1 cellular context compared by ENCODE assay signal in genomic region chr14:55805250-55805649, GRCh38.
A peak's percentile ranks its signal among the peaks of the same experiment; 100 is the strongest.
TF ChIP-seq lines count a peak whose summit lies in the region.

No MANE protein-coding gene starts in this region.

TF ChIP-seq in K562, 482 proteins besides CTCF, POLR2A, EP300 and RAD21 (continues in another document):
- TF ChIP-seq TFE3 (CRISPR knock-in tag; IDR thresholded peaks at IDR 0.05) = peak; percentile 89
- TF ChIP-seq, protein P1, sequence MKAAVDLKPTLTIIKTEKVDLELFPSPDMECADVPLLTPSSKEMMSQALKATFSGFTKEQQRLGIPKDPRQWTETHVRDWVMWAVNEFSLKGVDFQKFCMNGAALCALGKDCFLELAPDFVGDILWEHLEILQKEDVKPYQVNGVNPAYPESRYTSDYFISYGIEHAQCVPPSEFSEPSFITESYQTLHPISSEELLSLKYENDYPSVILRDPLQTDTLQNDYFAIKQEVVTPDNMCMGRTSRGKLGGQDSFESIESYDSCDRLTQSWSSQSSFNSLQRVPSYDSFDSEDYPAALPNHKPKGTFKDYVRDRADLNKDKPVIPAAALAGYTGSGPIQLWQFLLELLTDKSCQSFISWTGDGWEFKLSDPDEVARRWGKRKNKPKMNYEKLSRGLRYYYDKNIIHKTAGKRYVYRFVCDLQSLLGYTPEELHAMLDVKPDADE (conservative IDR thresholded peaks at IDR 0.05; ENCODE audit: control insufficient read depth, low read depth, low read length) = no peak
- TF ChIP-seq MCM5 (IDR thresholded peaks at IDR 0.05; ENCODE audit: low read depth) = no peak
- no peak for TF ChIP-seq NR2C2 (CRISPR knock-in tag; IDR thresholded peaks at IDR 0.05)
- peak; percentile 32; the same call in 1 of the 2 replicates for TF ChIP-seq NR2C2 (tag; IDR thresholded peaks at IDR 0.05)
- peak; percentile 61; the same call in 1 of the 2 replicates for TF ChIP-seq TOE1 (IDR thresholded peaks at IDR 0.05; ENCODE audit: borderline replicate concordance)
- TF ChIP-seq TOE1 (CRISPR knock-in tag; IDR thresholded peaks at IDR 0.05; ENCODE audit: borderline replicate concordance, low read depth) = no peak
- no peak for TF ChIP-seq ZNF232 (CRISPR knock-in tag; IDR thresholded peaks at IDR 0.05)
- no peak for TF ChIP-seq ZNF639 (CRISPR knock-in tag; conservative IDR thresholded peaks at IDR 0.05 in 1 of 2, IDR thresholded peaks at IDR 0.05 in 1 of 2)
- TF ChIP-seq NR4A1 (CRISPR knock-in tag; IDR thresholded peaks at IDR 0.05) = no peak
- no peak for TF ChIP-seq NR4A1 (tag; IDR thresholded peaks at IDR 0.05)
- no peak for TF ChIP-seq PREB (CRISPR knock-in tag; IDR thresholded peaks at IDR 0.05)
- no peak for TF ChIP-seq KAT2B (IDR thresholded peaks at IDR 0.05; ENCODE audit: low read depth, low read length)
- TF ChIP-seq, protein P2, sequence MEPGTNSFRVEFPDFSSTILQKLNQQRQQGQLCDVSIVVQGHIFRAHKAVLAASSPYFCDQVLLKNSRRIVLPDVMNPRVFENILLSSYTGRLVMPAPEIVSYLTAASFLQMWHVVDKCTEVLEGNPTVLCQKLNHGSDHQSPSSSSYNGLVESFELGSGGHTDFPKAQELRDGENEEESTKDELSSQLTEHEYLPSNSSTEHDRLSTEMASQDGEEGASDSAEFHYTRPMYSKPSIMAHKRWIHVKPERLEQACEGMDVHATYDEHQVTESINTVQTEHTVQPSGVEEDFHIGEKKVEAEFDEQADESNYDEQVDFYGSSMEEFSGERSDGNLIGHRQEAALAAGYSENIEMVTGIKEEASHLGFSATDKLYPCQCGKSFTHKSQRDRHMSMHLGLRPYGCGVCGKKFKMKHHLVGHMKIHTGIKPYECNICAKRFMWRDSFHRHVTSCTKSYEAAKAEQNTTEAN (CRISPR knock-in tag; IDR thresholded peaks at IDR 0.05) = no peak
- no peak for TF ChIP-seq ZNF280A (IDR thresholded peaks at IDR 0.05; ENCODE audit: low read depth, partially characterized antibody)
- TF ChIP-seq RAD51 (IDR thresholded peaks at IDR 0.05; ENCODE audit: borderline replicate concordance, low read depth) = peak; percentile 26; the same call in 1 of the 2 replicates
- TF ChIP-seq, protein P3, sequence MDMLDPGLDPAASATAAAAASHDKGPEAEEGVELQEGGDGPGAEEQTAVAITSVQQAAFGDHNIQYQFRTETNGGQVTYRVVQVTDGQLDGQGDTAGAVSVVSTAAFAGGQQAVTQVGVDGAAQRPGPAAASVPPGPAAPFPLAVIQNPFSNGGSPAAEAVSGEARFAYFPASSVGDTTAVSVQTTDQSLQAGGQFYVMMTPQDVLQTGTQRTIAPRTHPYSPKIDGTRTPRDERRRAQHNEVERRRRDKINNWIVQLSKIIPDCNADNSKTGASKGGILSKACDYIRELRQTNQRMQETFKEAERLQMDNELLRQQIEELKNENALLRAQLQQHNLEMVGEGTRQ (CRISPR knock-in tag; IDR thresholded peaks at IDR 0.05) = peak; percentile 4; the same call in 1 of the 2 replicates
- TF ChIP-seq BCOR (IDR thresholded peaks at IDR 0.05) = no peak
- TF ChIP-seq, protein P4, sequence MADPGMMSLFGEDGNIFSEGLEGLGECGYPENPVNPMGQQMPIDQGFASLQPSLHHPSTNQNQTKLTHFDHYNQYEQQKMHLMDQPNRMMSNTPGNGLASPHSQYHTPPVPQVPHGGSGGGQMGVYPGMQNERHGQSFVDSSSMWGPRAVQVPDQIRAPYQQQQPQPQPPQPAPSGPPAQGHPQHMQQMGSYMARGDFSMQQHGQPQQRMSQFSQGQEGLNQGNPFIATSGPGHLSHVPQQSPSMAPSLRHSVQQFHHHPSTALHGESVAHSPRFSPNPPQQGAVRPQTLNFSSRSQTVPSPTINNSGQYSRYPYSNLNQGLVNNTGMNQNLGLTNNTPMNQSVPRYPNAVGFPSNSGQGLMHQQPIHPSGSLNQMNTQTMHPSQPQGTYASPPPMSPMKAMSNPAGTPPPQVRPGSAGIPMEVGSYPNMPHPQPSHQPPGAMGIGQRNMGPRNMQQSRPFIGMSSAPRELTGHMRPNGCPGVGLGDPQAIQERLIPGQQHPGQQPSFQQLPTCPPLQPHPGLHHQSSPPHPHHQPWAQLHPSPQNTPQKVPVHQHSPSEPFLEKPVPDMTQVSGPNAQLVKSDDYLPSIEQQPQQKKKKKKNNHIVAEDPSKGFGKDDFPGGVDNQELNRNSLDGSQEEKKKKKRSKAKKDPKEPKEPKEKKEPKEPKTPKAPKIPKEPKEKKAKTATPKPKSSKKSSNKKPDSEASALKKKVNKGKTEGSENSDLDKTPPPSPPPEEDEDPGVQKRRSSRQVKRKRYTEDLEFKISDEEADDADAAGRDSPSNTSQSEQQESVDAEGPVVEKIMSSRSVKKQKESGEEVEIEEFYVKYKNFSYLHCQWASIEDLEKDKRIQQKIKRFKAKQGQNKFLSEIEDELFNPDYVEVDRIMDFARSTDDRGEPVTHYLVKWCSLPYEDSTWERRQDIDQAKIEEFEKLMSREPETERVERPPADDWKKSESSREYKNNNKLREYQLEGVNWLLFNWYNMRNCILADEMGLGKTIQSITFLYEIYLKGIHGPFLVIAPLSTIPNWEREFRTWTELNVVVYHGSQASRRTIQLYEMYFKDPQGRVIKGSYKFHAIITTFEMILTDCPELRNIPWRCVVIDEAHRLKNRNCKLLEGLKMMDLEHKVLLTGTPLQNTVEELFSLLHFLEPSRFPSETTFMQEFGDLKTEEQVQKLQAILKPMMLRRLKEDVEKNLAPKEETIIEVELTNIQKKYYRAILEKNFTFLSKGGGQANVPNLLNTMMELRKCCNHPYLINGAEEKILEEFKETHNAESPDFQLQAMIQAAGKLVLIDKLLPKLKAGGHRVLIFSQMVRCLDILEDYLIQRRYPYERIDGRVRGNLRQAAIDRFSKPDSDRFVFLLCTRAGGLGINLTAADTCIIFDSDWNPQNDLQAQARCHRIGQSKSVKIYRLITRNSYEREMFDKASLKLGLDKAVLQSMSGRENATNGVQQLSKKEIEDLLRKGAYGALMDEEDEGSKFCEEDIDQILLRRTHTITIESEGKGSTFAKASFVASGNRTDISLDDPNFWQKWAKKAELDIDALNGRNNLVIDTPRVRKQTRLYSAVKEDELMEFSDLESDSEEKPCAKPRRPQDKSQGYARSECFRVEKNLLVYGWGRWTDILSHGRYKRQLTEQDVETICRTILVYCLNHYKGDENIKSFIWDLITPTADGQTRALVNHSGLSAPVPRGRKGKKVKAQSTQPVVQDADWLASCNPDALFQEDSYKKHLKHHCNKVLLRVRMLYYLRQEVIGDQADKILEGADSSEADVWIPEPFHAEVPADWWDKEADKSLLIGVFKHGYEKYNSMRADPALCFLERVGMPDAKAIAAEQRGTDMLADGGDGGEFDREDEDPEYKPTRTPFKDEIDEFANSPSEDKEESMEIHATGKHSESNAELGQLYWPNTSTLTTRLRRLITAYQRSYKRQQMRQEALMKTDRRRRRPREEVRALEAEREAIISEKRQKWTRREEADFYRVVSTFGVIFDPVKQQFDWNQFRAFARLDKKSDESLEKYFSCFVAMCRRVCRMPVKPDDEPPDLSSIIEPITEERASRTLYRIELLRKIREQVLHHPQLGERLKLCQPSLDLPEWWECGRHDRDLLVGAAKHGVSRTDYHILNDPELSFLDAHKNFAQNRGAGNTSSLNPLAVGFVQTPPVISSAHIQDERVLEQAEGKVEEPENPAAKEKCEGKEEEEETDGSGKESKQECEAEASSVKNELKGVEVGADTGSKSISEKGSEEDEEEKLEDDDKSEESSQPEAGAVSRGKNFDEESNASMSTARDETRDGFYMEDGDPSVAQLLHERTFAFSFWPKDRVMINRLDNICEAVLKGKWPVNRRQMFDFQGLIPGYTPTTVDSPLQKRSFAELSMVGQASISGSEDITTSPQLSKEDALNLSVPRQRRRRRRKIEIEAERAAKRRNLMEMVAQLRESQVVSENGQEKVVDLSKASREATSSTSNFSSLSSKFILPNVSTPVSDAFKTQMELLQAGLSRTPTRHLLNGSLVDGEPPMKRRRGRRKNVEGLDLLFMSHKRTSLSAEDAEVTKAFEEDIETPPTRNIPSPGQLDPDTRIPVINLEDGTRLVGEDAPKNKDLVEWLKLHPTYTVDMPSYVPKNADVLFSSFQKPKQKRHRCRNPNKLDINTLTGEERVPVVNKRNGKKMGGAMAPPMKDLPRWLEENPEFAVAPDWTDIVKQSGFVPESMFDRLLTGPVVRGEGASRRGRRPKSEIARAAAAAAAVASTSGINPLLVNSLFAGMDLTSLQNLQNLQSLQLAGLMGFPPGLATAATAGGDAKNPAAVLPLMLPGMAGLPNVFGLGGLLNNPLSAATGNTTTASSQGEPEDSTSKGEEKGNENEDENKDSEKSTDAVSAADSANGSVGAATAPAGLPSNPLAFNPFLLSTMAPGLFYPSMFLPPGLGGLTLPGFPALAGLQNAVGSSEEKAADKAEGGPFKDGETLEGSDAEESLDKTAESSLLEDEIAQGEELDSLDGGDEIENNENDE (IDR thresholded peaks at IDR 0.05; ENCODE audit: low read depth, low read length) = no peak
- no peak for TF ChIP-seq AFF1 (IDR thresholded peaks at IDR 0.05; ENCODE audit: low read depth in 1 of 2, partially characterized antibody in 2 of 2)
